Comparison of ENCODE assay signal across 8 cellular contexts in genomic region chr12:45725631-45726593, GRCh38. TPM values are rescaled to one million over a fixed set of nuclear protein-coding genes. Genes with fewer than 3 reads are reported as not detected.
DNase-seq lines count a peak whose midpoint lies in the region; ATAC-seq and TF ChIP-seq lines count a peak whose summit lies in the region.

No MANE protein-coding gene starts in this region.

- H3K27me3 ChIP-seq in MG63: no peaks in the 10 kb centered on the region
- H3K27me3 ChIP-seq in dorsolateral prefrontal cortex: no peaks in the 10 kb centered on the region

- no peak for ATAC-seq in GM21447 (IDR thresholded peaks at IDR 0.05; ENCODE audit: unreplicated experiment)

- H3K4me1 Mint-ChIP-seq in mesothelial cell of epicardium: peaks cover 12% of the 10 kb centered on the region
- peaks cover 14% of the 10 kb centered on the region for H3K4me1 Mint-ChIP-seq in type B pancreatic cell (ENCODE audit: unreplicated experiment)

- peak overlapping the region; percentile 95 to 100 (median 99) for H3K27ac ChIP-seq in dorsolateral prefrontal cortex

- TF ChIP-seq CTCF in dorsolateral prefrontal cortex (IDR thresholded peaks at IDR 0.05 in 54 of 56, conservative IDR thresholded peaks at IDR 0.05 in 2 of 56; ENCODE audit: low read depth in 1 of 56, partially characterized antibody in 56 of 56) (peak; percentile 45 to 84 (median 72)), mesothelial cell of epicardium (IDR thresholded peaks at IDR 0.05; ENCODE audit: unreplicated experiment) (peak; percentile 47), type B pancreatic cell (conservative IDR thresholded peaks at IDR 0.05) (peak; percentile 79)

- H3K4me3 ChIP-seq in MG63: peak overlapping the region; percentile 88
- H3K4me3 ChIP-seq in dorsolateral prefrontal cortex: peak overlapping the region; percentile 54 to 97 (median 88)

- no peaks in the 10 kb centered on the region for H3K36me3 ChIP-seq in MG63

- H3K9me3 Mint-ChIP-seq in mesothelial cell of epicardium: no peaks in the 10 kb centered on the region
- no peaks in the 10 kb centered on the region for H3K9me3 Mint-ChIP-seq in type B pancreatic cell

- in situ Hi-C loops in SK-MEL-5 (cut with HindIII; ENCODE audit: low pct_unique_long_range_greater_than_20kb, low sequenced_read_pairs): no loop called here

- peak overlapping the region; percentile 100 for H3K27ac Mint-ChIP-seq in mesothelial cell of epicardium
- peak overlapping the region; percentile 88 for H3K27ac Mint-ChIP-seq in type B pancreatic cell

- peak overlapping the region; percentile 98 for H3K4me3 Mint-ChIP-seq in mesothelial cell of epicardium
- H3K4me3 Mint-ChIP-seq in type B pancreatic cell: peak overlapping the region; percentile 97

- peak; percentile 40 for DNase-seq in stimulated activated CD4-positive, alpha-beta T cell treated with anti-CD3 and anti-CD28 coated beads, Interleukin-15, amount 100 ng/mL, for 24 hours
- DNase-seq in stimulated activated CD4-positive, alpha-beta T cell treated with anti-CD3 and anti-CD28 coated beads, Interleukin-12 subunit alpha, Interleukin-12 subunit beta, amount 100 ng/mL, for 4 hours: no peak
- DNase-seq in MG63 (no peak), SK-MEL-5 (ENCODE audit: low read depth, low spot score) (peak; percentile 59), dorsolateral prefrontal cortex (peak in 4 of 10 donors; percentile 17 to 54 (median 34)), mesothelial cell of epicardium (ENCODE audit: low spot score in 2 of 2, unreplicated experiment in 2 of 2) (no peak), type B pancreatic cell (ENCODE audit: extremely low spot score, unreplicated experiment) (no peak)

- H3K27me3 Mint-ChIP-seq in mesothelial cell of epicardium (ENCODE audit: low read depth) (no peaks in the 10 kb centered on the region), type B pancreatic cell (no peaks in the 10 kb centered on the region)

- H3K36me3 Mint-ChIP-seq in mesothelial cell of epicardium (no peaks in the 10 kb centered on the region), type B pancreatic cell (peaks cover 6% of the 10 kb centered on the region)

- H3K9me3 ChIP-seq in MG63: no peaks in the 10 kb centered on the region

- intact Hi-C loops in dorsolateral prefrontal cortex (cut with DNase I): loop anchor here (5.0 kb wide), 5 partner anchors 124 to 646 kb away; partner anchors contain the start of genes ANO6 (in 1 of the 2) and SLC38A2 (in 1 of the 2)

RNA-seq across cellular contexts. Expression of gene ARID2, which starts 3.6 kb away (rescaled TPM):
- 8.8 and 10.5 TPM in 2 replicates for total RNA-seq in MG63 (2014; rRNA removed; shearing (Covaris generic); ENCODE audit: low replicate concordance)
- total RNA-seq in SK-MEL-5 (2014; rRNA removed; shearing (Covaris generic)): 21.9 and 26.6 TPM in 2 replicates
- 10.5 and 15.6 TPM in 2 replicates for polyA plus RNA-seq in SK-MEL-5 (2015; cell fraction: cytosol; rRNA removed)
- polyA plus RNA-seq in SK-MEL-5 (2015; cell fraction: nucleus; rRNA removed): 20.7 and 22.2 TPM in 2 replicates
- total RNA-seq in dorsolateral prefrontal cortex (10 to 100 TPM; 18.3 to 54.8 (median 27.6) TPM), mesothelial cell of epicardium (57.9 to 67.1 TPM (median 64.3 TPM) in 3 replicates), type B pancreatic cell (ENCODE audit: low replicate concordance) (35.9 and 49.7 TPM in 2 replicates)

Comparison
In these comparisons a context has a peak if more than half of its experiments do, and no peak if none do; other contexts are left out.
1. DNase-seq: peak in stimulated activated CD4-positive, alpha-beta T cell treated with anti-CD3 and anti-CD28 coated beads, Interleukin-15, amount 100 ng/mL, for 24 hours (single experiment) and SK-MEL-5 (single experiment); none in stimulated activated CD4-positive, alpha-beta T cell treated with anti-CD3 and anti-CD28 coated beads, Interleukin-12 subunit alpha, Interleukin-12 subunit beta, amount 100 ng/mL, for 4 hours (single experiment), MG63 (single experiment), mesothelial cell of epicardium (0 of 2) and type B pancreatic cell (single experiment).
2. Peak in every context shown above with its lines, with median percentiles within 50 percentile points of each other: CTCF ChIP-seq.